In genomic region chr10:18312385-18313145, GRCh38 we compare ENCODE assay signal across 8 cellular contexts.
DNase-seq lines count a peak whose midpoint lies in the region; ATAC-seq and TF ChIP-seq lines count a peak whose summit lies in the region.

No MANE protein-coding gene starts in this region.

- no peaks in the 10 kb centered on the region for H3K4me1 ChIP-seq in mesendoderm (ENCODE audit: control insufficient read depth, low read depth, low read length)

- H3K36me3 ChIP-seq in mesendoderm (ENCODE audit: control insufficient read depth, insufficient read depth, low read length) = no peaks in the 10 kb centered on the region

- H2BK5ac ChIP-seq in mesendoderm (ENCODE audit: low read length) = no peak overlapping the region

- no peak overlapping the region for H3K4ac ChIP-seq in mesendoderm (ENCODE audit: low read depth, low read length)

- no peaks in the 10 kb centered on the region for H3K79me2 ChIP-seq in mesendoderm (ENCODE audit: control insufficient read depth, insufficient read depth, low read length)

- H4K8ac ChIP-seq in mesendoderm (ENCODE audit: low read depth, low read length) = no peak overlapping the region

- H3K4me2 ChIP-seq in mesendoderm (ENCODE audit: low read length) = no peak overlapping the region

- no peak overlapping the region for H4K5ac ChIP-seq in mesendoderm (ENCODE audit: low read length)

- H3K23ac ChIP-seq in mesendoderm (ENCODE audit: low read length) = no peak overlapping the region

- no peak overlapping the region for H3K9ac ChIP-seq in mesendoderm (ENCODE audit: low read length)

- no peak overlapping the region for H2BK15ac ChIP-seq in mesendoderm (replicated peaks; ENCODE audit: low read depth)

- H3K27me3 ChIP-seq in dorsolateral prefrontal cortex (no peaks in the 10 kb centered on the region), mesendoderm (ENCODE audit: insufficient read depth, low read length, poor library complexity) (no peaks in the 10 kb centered on the region)

- intact Hi-C loops in dorsolateral prefrontal cortex (cut with DNase I) = no loop called here

- no CpG with 5 or more reads among the region's 7 CpGs for WGBS in mesendoderm (ENCODE audit: extremely low coverage, insufficient coverage, low lambda C conversion rate)

- ATAC-seq in GM18867 (IDR thresholded peaks at IDR 0.05; ENCODE audit: unreplicated experiment) (peak; percentile 92), HG03066 (IDR thresholded peaks at IDR 0.05; ENCODE audit: low read depth, unreplicated experiment) (peak; percentile 80)

- no peak overlapping the region for H3K56ac ChIP-seq in mesendoderm (ENCODE audit: low read length)

- H2BK120ac ChIP-seq in mesendoderm (ENCODE audit: low read depth, low read length) = no peak overlapping the region

- no peak overlapping the region for H2AK5ac ChIP-seq in mesendoderm (ENCODE audit: low read length)

- peak in 55 of 56 donors; percentile 20 to 67 (median 51) for TF ChIP-seq CTCF in dorsolateral prefrontal cortex (IDR thresholded peaks at IDR 0.05 in 54 of 56, conservative IDR thresholded peaks at IDR 0.05 in 2 of 56; ENCODE audit: low read depth in 1 of 56, partially characterized antibody in 56 of 56)

- H3K18ac ChIP-seq in mesendoderm (ENCODE audit: low read length) = no peak overlapping the region

- peak overlapping the region in 17 of 59 donors; percentile 2 to 40 (median 18) for H3K4me3 ChIP-seq in dorsolateral prefrontal cortex
- H3K4me3 ChIP-seq in mesendoderm (ENCODE audit: low read length) = no peak overlapping the region

- DNase-seq in A172 (ENCODE audit: low spot score) (peak; percentile 60), NCI-H82 (lab: John Stamatoyannopoulos, UW) (peak; percentile 60), dorsolateral prefrontal cortex (no peak), mesendoderm (peak; percentile 63), NCI-H2196 treated with DMSO at 0.1 percent for 48 hours (lab: John Stamatoyannopoulos, UW; ENCODE audit: unreplicated experiment) (no peak), activated gamma-delta T cell (lab: John Stamatoyannopoulos, UW) (no peak)

- peak overlapping the region in 51 of 59 donors; percentile 0 to 83 (median 53) for H3K27ac ChIP-seq in dorsolateral prefrontal cortex
- no peak overlapping the region for H3K27ac ChIP-seq in mesendoderm (ENCODE audit: low read depth, low read length)

- H3K79me1 ChIP-seq in mesendoderm (ENCODE audit: low read length) = no peaks in the 10 kb centered on the region

Comparison
In these comparisons a context has a peak if more than half of its experiments do, and no peak if none do; other contexts are left out.
1. DNase-seq: peak in A172 (single experiment), NCI-H82 (single experiment) and mesendoderm (single experiment); none in dorsolateral prefrontal cortex (0 of 10), NCI-H2196 treated with DMSO at 0.1 percent for 48 hours (single experiment) and activated gamma-delta T cell (single experiment).